Comparison of ENCODE assay signal across 10 cellular contexts in the genomic region with DNA sequence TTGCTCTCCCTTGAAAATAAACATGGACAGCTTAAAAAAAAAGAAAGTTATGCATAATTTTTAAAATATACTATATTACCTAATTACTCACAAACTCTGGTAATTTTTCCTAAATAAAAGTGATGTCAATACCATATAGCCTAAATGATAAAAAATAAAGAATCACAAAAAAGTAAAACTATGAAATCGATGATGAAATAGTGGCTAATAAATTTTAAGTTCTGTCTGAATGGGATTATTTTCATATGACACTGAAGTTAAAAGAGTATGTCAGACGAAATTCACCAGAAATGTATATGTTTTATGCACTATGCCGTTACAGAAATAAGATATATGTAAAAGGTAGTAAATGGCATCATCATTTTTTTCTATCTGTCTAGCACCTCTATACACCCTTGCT.
"Had no signal": no experiment of that assay in that cellular context is flagged by ENCODE, and none has a peak within 500 bp of the region (broad histone marks: within the 10 kb centered on the region; RNA-seq: fewer than 3 reads in every experiment).

No MANE protein-coding gene starts in this region.

- H3K9me3 Mint-ChIP-seq: HFFc6 had no signal

- H3K27ac ChIP-seq: GM23248 had no signal

- H3K27ac Mint-ChIP-seq: HFFc6, IgD-negative memory B cell had no signal

- DNase-seq: GM23248, GOT3, H7, HFFc6, Kasumi-1, KG1 had no signal

- ATAC-seq: HCT116 had no signal

- H3K4me1 Mint-ChIP-seq: IgD-negative memory B cell had no signal

- FAIRE-seq: HTR-8/SVneo had no signal

- H3K4me3 ChIP-seq: GM23248, HAP-1 had no signal

- H3K4me1 ChIP-seq: HAP-1 had no signal

- H3K9me3 ChIP-seq: HAP-1 had no signal

- H3K4me3 Mint-ChIP-seq: HFFc6, IgD-negative memory B cell had no signal
